Comparison of ENCODE assay signal across 1 cellular context in the genomic region with DNA sequence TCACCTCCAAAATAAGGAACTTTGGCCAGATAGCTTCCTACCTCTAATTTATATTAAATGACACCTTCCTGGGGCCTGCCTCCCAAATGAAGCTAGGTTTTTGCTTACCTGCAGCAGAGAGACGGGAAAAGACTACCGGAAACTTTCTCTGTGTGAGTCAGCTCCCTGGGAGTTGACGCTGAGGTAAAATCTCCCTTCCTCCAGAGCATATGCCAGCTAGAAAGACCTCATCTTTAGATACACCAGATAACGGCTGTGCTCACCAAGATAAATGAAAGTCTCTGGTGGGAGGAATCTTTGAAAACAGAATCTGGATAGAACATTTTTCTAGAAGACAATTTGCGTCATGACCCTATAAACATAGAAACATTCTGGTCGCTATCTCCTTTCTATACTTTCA.
TF ChIP-seq lines count a peak whose summit lies in the region.

No MANE protein-coding gene starts in this region.

TF ChIP-seq in GM23338, 12 proteins besides CTCF, POLR2A, EP300 and RAD21 (continued from another document):
- TF ChIP-seq, protein P1, sequence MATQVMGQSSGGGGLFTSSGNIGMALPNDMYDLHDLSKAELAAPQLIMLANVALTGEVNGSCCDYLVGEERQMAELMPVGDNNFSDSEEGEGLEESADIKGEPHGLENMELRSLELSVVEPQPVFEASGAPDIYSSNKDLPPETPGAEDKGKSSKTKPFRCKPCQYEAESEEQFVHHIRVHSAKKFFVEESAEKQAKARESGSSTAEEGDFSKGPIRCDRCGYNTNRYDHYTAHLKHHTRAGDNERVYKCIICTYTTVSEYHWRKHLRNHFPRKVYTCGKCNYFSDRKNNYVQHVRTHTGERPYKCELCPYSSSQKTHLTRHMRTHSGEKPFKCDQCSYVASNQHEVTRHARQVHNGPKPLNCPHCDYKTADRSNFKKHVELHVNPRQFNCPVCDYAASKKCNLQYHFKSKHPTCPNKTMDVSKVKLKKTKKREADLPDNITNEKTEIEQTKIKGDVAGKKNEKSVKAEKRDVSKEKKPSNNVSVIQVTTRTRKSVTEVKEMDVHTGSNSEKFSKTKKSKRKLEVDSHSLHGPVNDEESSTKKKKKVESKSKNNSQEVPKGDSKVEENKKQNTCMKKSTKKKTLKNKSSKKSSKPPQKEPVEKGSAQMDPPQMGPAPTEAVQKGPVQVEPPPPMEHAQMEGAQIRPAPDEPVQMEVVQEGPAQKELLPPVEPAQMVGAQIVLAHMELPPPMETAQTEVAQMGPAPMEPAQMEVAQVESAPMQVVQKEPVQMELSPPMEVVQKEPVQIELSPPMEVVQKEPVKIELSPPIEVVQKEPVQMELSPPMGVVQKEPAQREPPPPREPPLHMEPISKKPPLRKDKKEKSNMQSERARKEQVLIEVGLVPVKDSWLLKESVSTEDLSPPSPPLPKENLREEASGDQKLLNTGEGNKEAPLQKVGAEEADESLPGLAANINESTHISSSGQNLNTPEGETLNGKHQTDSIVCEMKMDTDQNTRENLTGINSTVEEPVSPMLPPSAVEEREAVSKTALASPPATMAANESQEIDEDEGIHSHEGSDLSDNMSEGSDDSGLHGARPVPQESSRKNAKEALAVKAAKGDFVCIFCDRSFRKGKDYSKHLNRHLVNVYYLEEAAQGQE (IDR thresholded peaks at IDR 0.05; ENCODE audit: unreplicated experiment), result no peak
- TF ChIP-seq EZH2 (IDR thresholded peaks at IDR 0.05; ENCODE audit: low read depth, unreplicated experiment), result no peak
- TF ChIP-seq EZH2phosphoT487 (IDR thresholded peaks at IDR 0.05; ENCODE audit: unreplicated experiment), result no peak
- TF ChIP-seq, protein P2, sequence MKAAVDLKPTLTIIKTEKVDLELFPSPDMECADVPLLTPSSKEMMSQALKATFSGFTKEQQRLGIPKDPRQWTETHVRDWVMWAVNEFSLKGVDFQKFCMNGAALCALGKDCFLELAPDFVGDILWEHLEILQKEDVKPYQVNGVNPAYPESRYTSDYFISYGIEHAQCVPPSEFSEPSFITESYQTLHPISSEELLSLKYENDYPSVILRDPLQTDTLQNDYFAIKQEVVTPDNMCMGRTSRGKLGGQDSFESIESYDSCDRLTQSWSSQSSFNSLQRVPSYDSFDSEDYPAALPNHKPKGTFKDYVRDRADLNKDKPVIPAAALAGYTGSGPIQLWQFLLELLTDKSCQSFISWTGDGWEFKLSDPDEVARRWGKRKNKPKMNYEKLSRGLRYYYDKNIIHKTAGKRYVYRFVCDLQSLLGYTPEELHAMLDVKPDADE (IDR thresholded peaks at IDR 0.05), result no peak
